In genomic region chr1:76425104-76425842, GRCh38 we compare ENCODE assay signal across 13 cellular contexts.
DNase-seq lines count a peak whose midpoint lies in the region; ATAC-seq and TF ChIP-seq lines count a peak whose summit lies in the region.
"Had no signal": no experiment of that assay in that cellular context is flagged by ENCODE, and none has a peak within 500 bp of the region (broad histone marks: within the 10 kb centered on the region; RNA-seq: fewer than 3 reads in every experiment).

No MANE protein-coding gene starts in this region.

- H3K27me3 ChIP-seq in endodermal cell (ENCODE audit: control insufficient read depth, insufficient read depth, low read length, poor library complexity, severe bottlenecking) (no peaks in the 10 kb centered on the region), esophagus muscularis mucosa (no peaks in the 10 kb centered on the region)
- H3K27me3 ChIP-seq: BLaER1, Peyer's patch, sigmoid colon had no signal

- peaks cover 12% of the 10 kb centered on the region for H3K4me1 Mint-ChIP-seq in endodermal cell

- 70 to 81% methylated on average over 3 to 8 of the region's 8 CpGs for WGBS in endodermal cell (ENCODE audit: insufficient coverage in 1 of 2, insufficient read length in 1 of 2), 2 experiments
- 67% methylated on average over 8 of the region's 8 CpGs for WGBS in esophagus muscularis mucosa

- peaks cover 7% of the 10 kb centered on the region for H3K9me3 ChIP-seq in endodermal cell (ENCODE audit: control insufficient read depth, low read length)
- H3K9me3 ChIP-seq in esophagus muscularis mucosa: no peaks in the 10 kb centered on the region
- H3K9me3 ChIP-seq: BLaER1, mucosa of descending colon, Peyer's patch, sigmoid colon had no signal

- peak overlapping the region; percentile 40 for H3K27ac Mint-ChIP-seq in endodermal cell

- TF ChIP-seq CTCF in endodermal cell (conservative IDR thresholded peaks at IDR 0.05): no peak
- TF ChIP-seq CTCF in esophagus muscularis mucosa (IDR thresholded peaks at IDR 0.05): no peak

- H3K27ac ChIP-seq in endodermal cell (ENCODE audit: low read depth, low read length): no peak overlapping the region
- no peak overlapping the region for H3K27ac ChIP-seq in esophagus muscularis mucosa (replicated peaks in 1 of 4)
- H3K27ac ChIP-seq: BLaER1, Peyer's patch, sigmoid colon had no signal

- H3K36me3 Mint-ChIP-seq in endodermal cell (ENCODE audit: low read depth): no peaks in the 10 kb centered on the region

- H3K27me3 Mint-ChIP-seq in endodermal cell (ENCODE audit: insufficient read depth): no peaks in the 10 kb centered on the region

- ATAC-seq in GM18498 (IDR thresholded peaks at IDR 0.05; ENCODE audit: unreplicated experiment) (peak; percentile 68), GM21576 (IDR thresholded peaks at IDR 0.05; ENCODE audit: unreplicated experiment) (peak; percentile 92), HG03378 (IDR thresholded peaks at IDR 0.05; ENCODE audit: unreplicated experiment) (peak; percentile 78)
- ATAC-seq: mucosa of descending colon had no signal

- no peak overlapping the region for H3K9ac ChIP-seq in endodermal cell (ENCODE audit: extremely low read depth, low read length, poor library complexity, severe bottlenecking)
- H3K9ac ChIP-seq: BLaER1 had no signal

- no peak for TF ChIP-seq EP300 in esophagus muscularis mucosa (IDR thresholded peaks at IDR 0.05)

- TF ChIP-seq POLR2A in esophagus muscularis mucosa (IDR thresholded peaks at IDR 0.05; ENCODE audit: low read depth): no peak

- intact Hi-C loops in esophagus muscularis mucosa (cut with DNase I): no loop called here

- H3K4me3 ChIP-seq in endodermal cell (ENCODE audit: low read length) (peak overlapping the region; percentile 19), esophagus muscularis mucosa (no peak overlapping the region)
- H3K4me3 ChIP-seq: BLaER1, mucosa of descending colon, Peyer's patch, sigmoid colon had no signal

- H3K36me3 ChIP-seq in endodermal cell (ENCODE audit: control insufficient read depth, insufficient read depth, low read length) (no peaks in the 10 kb centered on the region), esophagus muscularis mucosa (no peaks in the 10 kb centered on the region)
- H3K36me3 ChIP-seq: BLaER1, Peyer's patch, sigmoid colon had no signal

- H3K4me1 ChIP-seq in endodermal cell (ENCODE audit: control insufficient read depth, insufficient read depth, low read length) (peaks cover 5% of the 10 kb centered on the region), esophagus muscularis mucosa (no peaks in the 10 kb centered on the region)
- H3K4me1 ChIP-seq: BLaER1, Peyer's patch, sigmoid colon had no signal

- H3K4me3 Mint-ChIP-seq in endodermal cell: no peak overlapping the region

- DNase-seq in endodermal cell (peak; percentile 48), esophagus muscularis mucosa (ENCODE audit: extremely low spot score) (no peak), NCI-H2196 treated with DMSO at 0.1 percent for 48 hours (lab: John Stamatoyannopoulos, UW; ENCODE audit: unreplicated experiment) (no peak), NCI-H1048 (lab: John Stamatoyannopoulos, UW) (no peak), NCI-H1417 treated with DMSO at 0.1 percent for 48 hours (lab: John Stamatoyannopoulos, UW) (no peak)
- DNase-seq: hypothalamus, mucosa of descending colon, Peyer's patch, sigmoid colon had no signal

- peaks cover 2% of the 10 kb centered on the region for H3K9me3 Mint-ChIP-seq in endodermal cell
